In genomic region chr16:75058815-75059214, GRCh38 we compare ENCODE assay signal across 23 cellular contexts. TPM values are rescaled to one million over a fixed set of nuclear protein-coding genes. Genes with fewer than 3 reads are reported as not detected.
A peak's percentile ranks its signal among the peaks of the same experiment; 100 is the strongest.
DNase-seq lines count a peak whose midpoint lies in the region; ATAC-seq, FAIRE-seq and TF ChIP-seq lines count a peak whose summit lies in the region.
"Had no signal": no experiment of that assay in that cellular context is flagged by ENCODE, and none has a peak within 500 bp of the region (broad histone marks: within the 10 kb centered on the region; RNA-seq: fewer than 3 reads in every experiment).

No MANE protein-coding gene starts in this region.

- peaks cover 69% of the 10 kb centered on the region for H4K20me1 ChIP-seq in DND-41 (ENCODE audit: insufficient read depth, low read length)

- H3K27ac Mint-ChIP-seq in WTC11 (peak overlapping the region; percentile 74; the same call in 1 of the 2 replicates), nephron progenitor cell (peak overlapping the region; percentile 59)

- 81% methylated on average over 4 of the region's 4 CpGs for WGBS in thymus
- 87% methylated on average over 4 of the region's 4 CpGs for WGBS in right cardiac atrium

- DNase-seq in DND-41 = no peak
- DNase-seq in WTC11 (ENCODE audit: low spot score) = no peak
- no peak for DNase-seq in nephron progenitor cell
- DNase-seq in GM12892 (ENCODE audit: insufficient read length) = no peak
- DNase-seq in mesenteric fat pad (ENCODE audit: low spot score) = no peak
- DNase-seq in right cardiac atrium = no peak
- DNase-seq: ACHN; AML-193; CD4-positive, alpha-beta memory T cell; H7; Kasumi-1; NCI-H1105 treated with DMSO at 0.1 percent for 48 hours; NCI-H187; NCI-H2171; NCI-H510A; NCI-H82; PC-9; SJCRH30 had no signal

- ATAC-seq in DND-41 (ENCODE audit: insufficient read depth, low read depth) (peak; percentile 20; the same call in 1 of the 3 replicates), WTC11 (no peak), GM21528 (IDR thresholded peaks at IDR 0.05; ENCODE audit: low FRiP score, unreplicated experiment) (no peak), right cardiac atrium (no peak)

- H3K27ac ChIP-seq in DND-41 (ENCODE audit: low read length) = peak overlapping the region; percentile 73
- peak overlapping the region; percentile 19 for H3K27ac ChIP-seq in thymus (ENCODE audit: low read depth)
- H3K27ac ChIP-seq in right cardiac atrium (ENCODE audit: low read length) = no peak overlapping the region
- H3K27ac ChIP-seq: PC-9, SJCRH30 had no signal

- H3K27me3 Mint-ChIP-seq in WTC11 (ENCODE audit: low read depth) (no peaks in the 10 kb centered on the region), nephron progenitor cell (ENCODE audit: low read depth, poor library complexity) (no peaks in the 10 kb centered on the region)
- H3K27me3 Mint-ChIP-seq: CD4-positive, alpha-beta memory T cell had no signal

- H3K4me1 Mint-ChIP-seq in WTC11 = peaks cover 50% of the 10 kb centered on the region
- H3K4me1 Mint-ChIP-seq in nephron progenitor cell = peaks cover 48% of the 10 kb centered on the region

- intact Hi-C loops in right cardiac atrium (cut with DNase I) = no loop called here

- H3K9ac ChIP-seq in DND-41 (ENCODE audit: low read depth, low read length) = no peak overlapping the region; the same call in 1 of the 2 replicates

- peaks cover 100% of the 10 kb centered on the region for H3K79me2 ChIP-seq in DND-41 (ENCODE audit: insufficient read depth, low read length)

- H3K4me3 ChIP-seq in DND-41 (ENCODE audit: low read depth in 1 of 2, low read length in 2 of 2) (no peak overlapping the region), thymus (ENCODE audit: low read length) (no peak overlapping the region), right cardiac atrium (ENCODE audit: low read length) (no peak overlapping the region)
- H3K4me3 ChIP-seq: PC-9, SJCRH30 had no signal

- H3K27me3 ChIP-seq in DND-41 (ENCODE audit: insufficient read depth, low read length, poor library complexity) (no peaks in the 10 kb centered on the region), thymus (ENCODE audit: control insufficient read depth, insufficient read depth) (no peaks in the 10 kb centered on the region), right cardiac atrium (ENCODE audit: control insufficient read depth, insufficient read depth) (no peaks in the 10 kb centered on the region)
- H3K27me3 ChIP-seq: SJCRH30 had no signal

- POLR2A ChIA-PET in WTC11 (lab: Charles Lee) = interaction anchor here (0.7 kb wide), 1 partner anchor 547 kb away, joined by 5 read pairs; no protein-coding TSS in a partner anchor

- H3K9me3 Mint-ChIP-seq in WTC11 = no peaks in the 10 kb centered on the region
- peaks cover 7% of the 10 kb centered on the region for H3K9me3 Mint-ChIP-seq in nephron progenitor cell
- H3K9me3 Mint-ChIP-seq: CD4-positive, alpha-beta memory T cell had no signal

- H3K4me1 ChIP-seq in DND-41 (ENCODE audit: insufficient read depth, low read length) (peaks cover 97% of the 10 kb centered on the region), thymus (ENCODE audit: control insufficient read depth, insufficient read depth, low read length) (peaks cover 58% of the 10 kb centered on the region), right cardiac atrium (ENCODE audit: control insufficient read depth, insufficient read depth, low read length) (peaks cover 18% of the 10 kb centered on the region)
- H3K4me1 ChIP-seq: SJCRH30 had no signal

- H3K4me3 Mint-ChIP-seq in WTC11 (no peak overlapping the region), nephron progenitor cell (no peak overlapping the region)
- H3K4me3 Mint-ChIP-seq: CD4-positive, alpha-beta memory T cell had no signal

- no peak for TF ChIP-seq POLR2A in GM12892 (IDR thresholded peaks at IDR 0.05; ENCODE audit: low read depth, low read length)

- no peak overlapping the region for H3K4me2 ChIP-seq in DND-41 (ENCODE audit: insufficient read depth, low read length)
- H3K4me2 ChIP-seq: PC-9 had no signal

- H3K36me3 Mint-ChIP-seq in WTC11 = no peaks in the 10 kb centered on the region
- peaks cover 46% of the 10 kb centered on the region for H3K36me3 Mint-ChIP-seq in nephron progenitor cell (ENCODE audit: low read depth)
- H3K36me3 Mint-ChIP-seq: CD4-positive, alpha-beta memory T cell had no signal

- H3K9me3 ChIP-seq in DND-41 (ENCODE audit: insufficient read depth, low read length, severe bottlenecking) (no peaks in the 10 kb centered on the region), thymus (ENCODE audit: control insufficient read depth) (no peaks in the 10 kb centered on the region), right cardiac atrium (ENCODE audit: control insufficient read depth, low read length) (no peaks in the 10 kb centered on the region)
- H3K9me3 ChIP-seq: SJCRH30 had no signal

- no peak for FAIRE-seq in GM12892 (lab: Jason Lieb, UNC)
- FAIRE-seq: D721Med, GM19239 had no signal

- CTCF ChIA-PET in WTC11 (lab: Charles Lee) = interaction anchor here (0.6 to 2.1 kb wide), 5 partner anchors 38 to 332 kb away, joined by 3 to 8 read pairs (median 3); no protein-coding TSS in a partner anchor

- TF ChIP-seq CTCF in DND-41 (IDR thresholded peaks at IDR 0.05; ENCODE audit: borderline replicate concordance, extremely low read depth, low read length, poor library complexity, severe bottlenecking) (no peak), WTC11 (IDR thresholded peaks at IDR 0.05) (no peak), nephron progenitor cell (IDR thresholded peaks at IDR 0.05) (no peak)

- no peak overlapping the region for H2AFZ ChIP-seq in DND-41 (ENCODE audit: low read depth, low read length)
- H2AFZ ChIP-seq: PC-9 had no signal

- H3K36me3 ChIP-seq in DND-41 (ENCODE audit: insufficient read depth, low read length) = peaks cover 60% of the 10 kb centered on the region
- peaks cover 15% of the 10 kb centered on the region for H3K36me3 ChIP-seq in thymus (ENCODE audit: control insufficient read depth, insufficient read depth)
- H3K36me3 ChIP-seq: SJCRH30 had no signal

TF ChIP-seq in WTC11, 78 proteins besides CTCF, POLR2A, EP300 and RAD21 (continues in another document):
- TF ChIP-seq AFF4 (CRISPR knock-in tag; IDR thresholded peaks at IDR 0.05; ENCODE audit: borderline replicate concordance) (no peak), ZNF416 (CRISPR knock-in tag; IDR thresholded peaks at IDR 0.05) (no peak), JUN (CRISPR knock-in tag; IDR thresholded peaks at IDR 0.05) (no peak), ZNF263 (CRISPR knock-in tag; IDR thresholded peaks at IDR 0.05; ENCODE audit: low read depth) (no peak), E2F1 (CRISPR knock-in tag; IDR thresholded peaks at IDR 0.05) (no peak), ZNF121 (CRISPR knock-in tag; IDR thresholded peaks at IDR 0.05) (no peak), SMAD3 (CRISPR knock-in tag; IDR thresholded peaks at IDR 0.05; ENCODE audit: borderline replicate concordance) (no peak; the same call in 1 of the 2 replicates)

RNA-seq across cellular contexts. Expression of gene LDHD, which starts 57.8 kb away (rescaled TPM):
- total RNA-seq in WTC11 (2021) = 12.3 to 12.6 TPM (median 12.3 TPM) in 3 replicates
- polyA plus RNA-seq in thymus = 1.6 TPM
- polyA plus RNA-seq in GM12892 (2012; ENCODE audit: missing spikeins) = not detected
- 10.2 TPM for total RNA-seq in mesenteric fat pad
- total RNA-seq in right cardiac atrium = 10 to 100 TPM; 28.2 to 55.9 (median 39.5) TPM
- polyA plus RNA-seq in right cardiac atrium = 56.5 TPM
- total RNA-seq: Daoy had no signal

RNA-seq across cellular contexts. Expression of gene ZNRF1, which starts 60.0 kb away (rescaled TPM):
- total RNA-seq in WTC11 (2021) = 44.3 to 47.6 TPM (median 46.5 TPM) in 3 replicates
- 26.6 TPM for polyA plus RNA-seq in thymus
- polyA plus RNA-seq in GM12892 (2012; ENCODE audit: missing spikeins) = 9.2 TPM
- total RNA-seq in mesenteric fat pad = 23.5 TPM
- total RNA-seq in right cardiac atrium = 10 to 100 TPM; 10.8 to 19.6 (median 13.7) TPM
- polyA plus RNA-seq in right cardiac atrium = 10.7 TPM
